Comparison of ENCODE assay signal across 22 cellular contexts in the genomic region with DNA sequence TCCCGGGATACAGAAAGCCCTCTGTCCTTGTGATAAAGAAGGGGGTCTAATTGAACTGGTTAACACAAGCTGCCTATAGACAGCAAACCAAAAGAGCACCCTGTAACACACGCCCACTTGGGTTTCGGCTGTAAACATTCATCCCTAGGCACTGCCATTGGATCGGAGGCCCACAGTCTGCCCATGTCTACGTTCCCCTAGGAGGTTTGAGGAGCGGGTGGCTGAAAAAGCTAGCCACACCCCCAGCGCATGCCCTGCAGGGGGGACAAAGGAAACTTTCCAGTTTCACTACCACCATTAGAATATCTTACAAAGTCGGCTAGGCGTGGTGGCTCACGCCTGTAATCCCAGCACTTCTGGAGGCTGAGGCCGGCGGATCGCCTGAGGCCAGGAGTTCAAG.
DNase-seq lines count a peak whose midpoint lies in the region; ATAC-seq and TF ChIP-seq lines count a peak whose summit lies in the region.
"Had no signal": no experiment of that assay in that cellular context is flagged by ENCODE, and none has a peak within 500 bp of the region (broad histone marks: within the 10 kb centered on the region; RNA-seq: fewer than 3 reads in every experiment).

No MANE protein-coding gene starts in this region.

- DNase-seq in ELF-1 (ENCODE audit: low read depth, low spot score) (peak; percentile 83), NT2/D1 (ENCODE audit: low read depth, low spot score) (no peak), foreskin melanocyte (peak; percentile 2), neural crest cell (ENCODE audit: low read depth, low spot score) (no peak), vagina (ENCODE audit: extremely low spot score in 2 of 2) (no peak)
- no peak for DNase-seq in stimulated activated CD4-positive, alpha-beta T cell treated with anti-CD3 and anti-CD28 coated beads, Interleukin-12 subunit alpha, Interleukin-12 subunit beta, amount 100 ng/mL, for 4 hours
- DNase-seq in naive thymus-derived CD8-positive, alpha-beta T cell: no peak
- DNase-seq: 8988T, DMS79 treated with DMSO at 0.1 percent for 48 hours, GDM1, GOT3, IMR-90, Karpas-422, NCI-H1417 treated with DMSO at 0.1 percent for 48 hours, NCI-H187 treated with DMSO at 0.1 percent for 48 hours, NCI-H2227 treated with DMSO at 0.1 percent for 48 hours, NCI-H510A treated with DMSO at 0.1 percent for 48 hours, NCI-H774, OCI-M1, SHP77 had no signal

- intact Hi-C loops in vagina (cut with DNase I): no loop called here

- H3K27ac ChIP-seq in vagina: no peak overlapping the region

- POLR2A ChIA-PET in naive thymus-derived CD8-positive, alpha-beta T cell (lab: Charles Lee): no interaction called here

- peak overlapping the region; percentile 84 for H3K27ac Mint-ChIP-seq in neural crest cell (ENCODE audit: unreplicated experiment)
- peak overlapping the region in 1 of 10 donors; percentile 34 for H3K27ac Mint-ChIP-seq in naive thymus-derived CD8-positive, alpha-beta T cell
- H3K27ac Mint-ChIP-seq: B cell had no signal

- no peak overlapping the region for H3K4me3 Mint-ChIP-seq in neural crest cell
- H3K4me3 Mint-ChIP-seq in naive thymus-derived CD8-positive, alpha-beta T cell: no peak overlapping the region
- H3K4me3 Mint-ChIP-seq: B cell had no signal

- no peaks in the 10 kb centered on the region for H3K9me3 ChIP-seq in NT2/D1 (ENCODE audit: insufficient read depth, low read length)
- no peaks in the 10 kb centered on the region for H3K9me3 ChIP-seq in vagina

- H3K27me3 ChIP-seq in NT2/D1 (ENCODE audit: insufficient read depth, insufficient read length): no peaks in the 10 kb centered on the region
- no peaks in the 10 kb centered on the region for H3K27me3 ChIP-seq in vagina

- H3K36me3 Mint-ChIP-seq in neural crest cell (ENCODE audit: low read depth): no peaks in the 10 kb centered on the region
- no peaks in the 10 kb centered on the region for H3K36me3 Mint-ChIP-seq in naive thymus-derived CD8-positive, alpha-beta T cell

- no peak for TF ChIP-seq CTCF in neural crest cell (conservative IDR thresholded peaks at IDR 0.05)
- no peak for TF ChIP-seq CTCF in vagina (IDR thresholded peaks at IDR 0.05)

- ATAC-seq in naive thymus-derived CD8-positive, alpha-beta T cell: no peak
- no peak for ATAC-seq in GM21447 (IDR thresholded peaks at IDR 0.05; ENCODE audit: unreplicated experiment)

- H3K27me3 Mint-ChIP-seq in neural crest cell (ENCODE audit: low read depth): peaks cover 4% of the 10 kb centered on the region
- no peaks in the 10 kb centered on the region for H3K27me3 Mint-ChIP-seq in naive thymus-derived CD8-positive, alpha-beta T cell
- H3K27me3 Mint-ChIP-seq: B cell had no signal

- no peak for TF ChIP-seq POLR2A in vagina (IDR thresholded peaks at IDR 0.05)

- H3K4me1 ChIP-seq in NT2/D1 (ENCODE audit: insufficient read depth, insufficient read length): no peaks in the 10 kb centered on the region
- no peaks in the 10 kb centered on the region for H3K4me1 ChIP-seq in vagina

- no peak overlapping the region for H3K4me3 ChIP-seq in NT2/D1 (ENCODE audit: insufficient read length, low read depth)
- no peak overlapping the region for H3K4me3 ChIP-seq in vagina

- H3K36me3 ChIP-seq in NT2/D1 (ENCODE audit: insufficient read depth, insufficient read length, low read length): no peaks in the 10 kb centered on the region
- no peaks in the 10 kb centered on the region for H3K36me3 ChIP-seq in vagina

- H3K9me3 Mint-ChIP-seq in neural crest cell: no peaks in the 10 kb centered on the region
- H3K9me3 Mint-ChIP-seq in naive thymus-derived CD8-positive, alpha-beta T cell: peaks cover 0 to 5% (median 2%) of the 10 kb centered on the region in 9 donors

- H3K4me1 Mint-ChIP-seq in neural crest cell: peaks cover 13% of the 10 kb centered on the region
- H3K4me1 Mint-ChIP-seq in naive thymus-derived CD8-positive, alpha-beta T cell: no peaks in the 10 kb centered on the region
- H3K4me1 Mint-ChIP-seq: B cell had no signal

- H3K9ac ChIP-seq in NT2/D1 (ENCODE audit: insufficient read length, low read depth): peak overlapping the region; percentile 3

Comparison
In these comparisons a context has a peak if more than half of its experiments do, and no peak if none do; other contexts are left out.
1. DNase-seq: peak in ELF-1 (single experiment) and foreskin melanocyte (single experiment); none in NT2/D1 (single experiment), neural crest cell (single experiment), stimulated activated CD4-positive, alpha-beta T cell treated with anti-CD3 and anti-CD28 coated beads, Interleukin-12 subunit alpha, Interleukin-12 subunit beta, amount 100 ng/mL, for 4 hours (single experiment), naive thymus-derived CD8-positive, alpha-beta T cell (0 of 10) and vagina (0 of 2).